ENCODE assay signal across 30 cellular contexts in the genomic region with DNA sequence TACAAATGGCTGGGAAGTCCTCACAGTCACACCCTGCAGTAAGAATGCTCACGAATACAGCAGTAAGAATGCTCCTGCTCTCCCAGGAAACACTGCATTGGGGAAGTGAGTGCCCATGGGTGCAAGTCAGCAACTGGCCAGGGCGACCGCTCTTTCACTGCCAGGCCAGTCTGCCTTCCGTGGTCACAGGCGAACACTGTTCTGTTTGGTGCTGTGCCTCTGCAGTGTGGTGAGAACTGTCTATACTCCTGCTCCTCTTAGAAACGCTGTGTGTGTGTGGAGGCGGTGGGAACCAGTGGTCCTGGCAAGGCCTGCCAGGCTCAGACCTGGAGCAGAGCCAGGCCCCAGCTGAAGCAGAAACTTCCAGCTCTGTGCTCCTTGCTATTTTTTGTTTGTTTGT.
"Had no signal": no experiment of that assay in that cellular context is flagged by ENCODE, and none has a peak within 500 bp of the region (broad histone marks: within the 10 kb centered on the region; RNA-seq: fewer than 3 reads in every experiment).

No MANE protein-coding gene starts in this region.

- ATAC-seq: activated CD4-positive, alpha-beta T cell treated with anti-CD3 and anti-CD28 coated beads for 36 hours; Panc1; Right ventricle myocardium inferior had no signal

- H3K4me3 ChIP-seq: ascending aorta, MG63, SK-N-MC had no signal

- H3K27ac ChIP-seq: ascending aorta, SK-N-MC, WERI-Rb-1 had no signal

- H3K27me3 Mint-ChIP-seq: activated naive CD8-positive, alpha-beta T cell treated with anti-CD3 and anti-CD28 coated beads, Interleukin-2, amount 10 ng/mL, durations not matched to agents 7 days and 5 days had no signal

- H3K36me3 ChIP-seq: ascending aorta, MG63, WERI-Rb-1 had no signal

- DNase-seq: activated CD4-positive, alpha-beta memory T cell treated with anti-CD3 and anti-CD28 coated beads, Interleukin-2, amount 10 ng/mL, durations not matched to agents 7 days and 5 days; activated CD4-positive, alpha-beta T cell treated with anti-CD3 and anti-CD28 coated beads for 36 hours; activated CD4-positive, alpha-beta T cell treated with anti-CD3 and anti-CD28 coated beads, Interleukin-2, amount 50 U/mL, for 1 hour; activated gamma-delta T cell treated with Interleukin-2 at 50 U/mL for 16 hours; activated naive CD4-positive, alpha-beta T cell treated with anti-CD3 and anti-CD28 coated beads, Interleukin-2, amount 50 U/mL, for 16 hours; activated naive CD8-positive, alpha-beta T cell treated with anti-CD3 and anti-CD28 coated beads, Interleukin-2, amount 10 ng/mL, durations not matched to agents 7 days and 5 days; activated T-cell treated with anti-CD3 and anti-CD28 coated beads for 4 hours; activated T-cell treated with anti-CD3 and anti-CD28 coated beads, Interleukin-2, amount 50 U/mL, for 48 hours; MG63; NCI-H1105 treated with DMSO at 0.1 percent for 48 hours; NCI-H1436 treated with DMSO at 0.1 percent for 48 hours; NCI-H187; NCI-H2081; NCI-H2171; NCI-H2227 treated with DMSO at 0.1 percent for 48 hours; NCI-H446 treated with DMSO at 0.1 percent for 48 hours; NCI-H524 treated with DMSO at 0.1 percent for 48 hours; NCI-H748 treated with DMSO at 0.1 percent for 48 hours; NK-92 treated with Interleukin-12 subunit alpha and Interleukin-12 subunit beta, amount 100 ng/mL, for 24 hours; OCI-M1; RPMI8226; T-helper 1 cell; WERI-Rb-1 had no signal

- H3K4me1 ChIP-seq: ascending aorta had no signal

- H3K9me3 ChIP-seq: MG63 had no signal

- H3K4me1 Mint-ChIP-seq: activated CD4-positive, alpha-beta memory T cell treated with anti-CD3 and anti-CD28 coated beads, Interleukin-2, amount 10 ng/mL, durations not matched to agents 7 days and 5 days; activated CD4-positive, alpha-beta T cell treated with anti-CD3 and anti-CD28 coated beads for 36 hours; activated naive CD8-positive, alpha-beta T cell treated with anti-CD3 and anti-CD28 coated beads, Interleukin-2, amount 10 ng/mL, durations not matched to agents 7 days and 5 days; central memory CD8-positive, alpha-beta T cell had no signal

- H3K27me3 ChIP-seq: ascending aorta, MG63 had no signal

- H3K4me3 Mint-ChIP-seq: activated CD4-positive, alpha-beta memory T cell treated with anti-CD3 and anti-CD28 coated beads, Interleukin-2, amount 10 ng/mL, durations not matched to agents 7 days and 5 days; activated CD4-positive, alpha-beta T cell treated with anti-CD3 and anti-CD28 coated beads for 36 hours; activated naive CD8-positive, alpha-beta T cell treated with anti-CD3 and anti-CD28 coated beads, Interleukin-2, amount 10 ng/mL, durations not matched to agents 7 days and 5 days; brain; central memory CD8-positive, alpha-beta T cell had no signal

- H3K27ac Mint-ChIP-seq: activated CD4-positive, alpha-beta memory T cell treated with anti-CD3 and anti-CD28 coated beads, Interleukin-2, amount 10 ng/mL, durations not matched to agents 7 days and 5 days; activated CD4-positive, alpha-beta T cell treated with anti-CD3 and anti-CD28 coated beads for 36 hours; activated naive CD8-positive, alpha-beta T cell treated with anti-CD3 and anti-CD28 coated beads, Interleukin-2, amount 10 ng/mL, durations not matched to agents 7 days and 5 days; activated T-helper 2 cell treated with anti-CD3 and anti-CD28 coated beads, Interferon-gamma antibody, Interleukin-2, Interleukin-4, amounts not matched to agents 10 μg/mL and 5 μg/mL and 100 μg/mL, durations not matched to agents 14 hours and 24 hours and 36 hours had no signal
